Comparison of ENCODE assay signal across 14 cellular contexts in the genomic region with DNA sequence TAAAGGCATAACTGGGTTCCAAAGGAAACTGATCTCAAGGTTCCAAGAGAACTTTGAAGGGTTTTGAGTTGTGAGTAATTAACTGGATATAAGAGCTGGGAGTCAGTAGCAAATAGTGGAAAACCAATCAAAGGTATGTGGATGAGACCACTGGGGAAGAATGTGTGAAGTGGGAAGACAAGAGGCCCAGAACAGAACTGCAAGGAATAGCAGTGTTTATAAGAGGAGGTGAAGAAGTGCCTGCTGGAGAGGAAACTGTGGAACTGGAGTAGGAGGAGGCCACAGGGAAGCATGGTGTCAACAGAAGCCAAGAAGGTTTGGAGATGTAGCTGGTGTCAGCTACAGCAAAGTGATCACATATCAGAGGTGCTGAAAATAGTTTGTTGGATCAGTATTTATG. TPM values are rescaled to one million over a fixed set of nuclear protein-coding genes. Genes with fewer than 3 reads are reported as not detected.
DNase-seq lines count a peak whose midpoint lies in the region; ATAC-seq and TF ChIP-seq lines count a peak whose summit lies in the region.
"Had no signal": no experiment of that assay in that cellular context is flagged by ENCODE, and none has a peak within 500 bp of the region (broad histone marks: within the 10 kb centered on the region; RNA-seq: fewer than 3 reads in every experiment).

No MANE protein-coding gene starts in this region.

- H3K9ac ChIP-seq in GM23248: no peak overlapping the region
- H3K9ac ChIP-seq: BLaER1 had no signal

- H3K4me2 ChIP-seq in GM23248 (ENCODE audit: unreplicated experiment): no peak overlapping the region
- H3K4me2 ChIP-seq: BLaER1 had no signal

- no peak for TF ChIP-seq EP300 in esophagus muscularis mucosa (IDR thresholded peaks at IDR 0.05)

- DNase-seq in GM23248 (peak; percentile 11), left lung (no peak), upper lobe of right lung (no peak), dermis blood vessel endothelial cell (no peak), esophagus muscularis mucosa (ENCODE audit: extremely low spot score) (no peak)
- DNase-seq in stimulated activated CD4-positive, alpha-beta T cell treated with anti-CD3 and anti-CD28 coated beads, Interleukin-4, amount 100 ng/mL, for 1 hour: no peak
- DNase-seq: Caco-2; CD4-positive, CD25-positive, alpha-beta regulatory T cell; CD8-positive, alpha-beta T cell; DMS79 treated with DMSO at 0.1 percent for 48 hours; H7 had no signal

- intact Hi-C loops in left lung (cut with DNase I) (no loop called here), upper lobe of right lung (cut with DNase I) (no loop called here), esophagus muscularis mucosa (cut with DNase I) (no loop called here)

- no peaks in the 10 kb centered on the region for H4K20me1 ChIP-seq in GM23248 (ENCODE audit: insufficient read depth)
- H4K20me1 ChIP-seq: BLaER1 had no signal

- H3K27me3 ChIP-seq in GM23248 (replicated peaks; ENCODE audit: insufficient read depth): no peaks in the 10 kb centered on the region
- H3K27me3 ChIP-seq in left lung: no peaks in the 10 kb centered on the region
- H3K27me3 ChIP-seq in upper lobe of right lung: no peaks in the 10 kb centered on the region
- H3K27me3 ChIP-seq in esophagus muscularis mucosa: no peaks in the 10 kb centered on the region
- H3K27me3 ChIP-seq: BLaER1 had no signal

- TF ChIP-seq CTCF in left lung (IDR thresholded peaks at IDR 0.05) (no peak), upper lobe of right lung (IDR thresholded peaks at IDR 0.05) (no peak), esophagus muscularis mucosa (IDR thresholded peaks at IDR 0.05) (no peak)

- H2AFZ ChIP-seq in GM23248: no peak overlapping the region

- H3K27ac ChIP-seq in GM23248: no peak overlapping the region
- H3K27ac ChIP-seq in left lung: no peak overlapping the region
- H3K27ac ChIP-seq in upper lobe of right lung: no peak overlapping the region
- H3K27ac ChIP-seq in esophagus muscularis mucosa (replicated peaks in 1 of 4): no peak overlapping the region
- H3K27ac ChIP-seq: BLaER1, C4-2B had no signal

- H3K4me3 ChIP-seq in GM23248 (no peak overlapping the region), left lung (no peak overlapping the region), upper lobe of right lung (no peak overlapping the region), esophagus muscularis mucosa (no peak overlapping the region)
- H3K4me3 ChIP-seq: BLaER1 had no signal

- in situ Hi-C loops in GM23248 (cut with MboI): loop anchor here (25.0 kb wide), 1 partner anchor 298 kb away; no protein-coding TSS in a partner anchor

- H3K4me1 ChIP-seq in GM23248 (ENCODE audit: insufficient read depth) (no peaks in the 10 kb centered on the region), left lung (no peaks in the 10 kb centered on the region), upper lobe of right lung (no peaks in the 10 kb centered on the region), esophagus muscularis mucosa (peaks cover 0 to 2% (median under 1%) of the 10 kb centered on the region in 4 donors)
- H3K4me1 ChIP-seq: BLaER1, Caco-2 had no signal

- TF ChIP-seq POLR2A in esophagus muscularis mucosa (IDR thresholded peaks at IDR 0.05; ENCODE audit: low read depth): no peak

- H3K36me3 ChIP-seq in GM23248 (ENCODE audit: low read depth): no peaks in the 10 kb centered on the region
- no peaks in the 10 kb centered on the region for H3K36me3 ChIP-seq in left lung
- H3K36me3 ChIP-seq in upper lobe of right lung: no peaks in the 10 kb centered on the region
- no peaks in the 10 kb centered on the region for H3K36me3 ChIP-seq in esophagus muscularis mucosa
- H3K36me3 ChIP-seq: BLaER1 had no signal

- peaks cover 6% of the 10 kb centered on the region for H3F3A ChIP-seq in GM23248 (ENCODE audit: insufficient read depth)

- H3K9me3 ChIP-seq in GM23248 (ENCODE audit: low read depth) (no peaks in the 10 kb centered on the region), left lung (no peaks in the 10 kb centered on the region), upper lobe of right lung (no peaks in the 10 kb centered on the region), esophagus muscularis mucosa (no peaks in the 10 kb centered on the region)
- H3K9me3 ChIP-seq: BLaER1, Caco-2 had no signal

- ATAC-seq in left lung (peak; percentile 33), upper lobe of right lung (peak; percentile 53)
- ATAC-seq: CD8-positive, alpha-beta T cell; HCT116 had no signal

- H3K79me2 ChIP-seq in GM23248 (ENCODE audit: insufficient read depth): no peaks in the 10 kb centered on the region

- no peaks in the 10 kb centered on the region for H3K9me2 ChIP-seq in GM23248 (ENCODE audit: insufficient read depth)

RNA-seq across cellular contexts. Expression of a gene that starts 18.7 kb away (rescaled TPM):
- 29.4 and 47.7 TPM in 2 replicates for total RNA-seq in GM23248 (2014; rRNA removed; shearing (Covaris generic))
- polyA plus RNA-seq in GM23248 (2016; fragmentation: Nextera tagmentation; extraction: Ambion mirVana): 97.4 and 101 TPM in 2 replicates
- total RNA-seq in left lung: 10 to 100 TPM; 72.7 to 75.7 TPM
- 62.2 TPM for total RNA-seq in upper lobe of right lung
- total RNA-seq in dermis blood vessel endothelial cell: 74.2 and 152 TPM in 2 replicates
- 10 to 100 TPM; 39.5 to 52.0 (median 42.6) TPM for total RNA-seq in esophagus muscularis mucosa
